ENCODE assay signal across 9 cellular contexts in genomic region chr18:55265916-55266488, GRCh38.
DNase-seq lines count a peak whose midpoint lies in the region; ATAC-seq, FAIRE-seq and TF ChIP-seq lines count a peak whose summit lies in the region.
"Had no signal": no experiment of that assay in that cellular context is flagged by ENCODE, and none has a peak within 500 bp of the region (broad histone marks: within the 10 kb centered on the region; RNA-seq: fewer than 3 reads in every experiment).

No MANE protein-coding gene starts in this region.

- ATAC-seq in HG03159 (IDR thresholded peaks at IDR 0.05; ENCODE audit: unreplicated experiment) = peak; percentile 42
- no peak for ATAC-seq in K562

- intact Hi-C loops in left ventricle myocardium inferior (cut with micrococcal nuclease) (loop anchor here (10.0 kb wide), 1 partner anchor 49 kb away; no protein-coding TSS in a partner anchor), K562 (cut with micrococcal nuclease) (no loop called here)

- TF ChIP-seq CTCF in left ventricle myocardium inferior (IDR thresholded peaks at IDR 0.05; ENCODE audit: borderline replicate concordance) (no peak), right atrium auricular region (IDR thresholded peaks at IDR 0.05) (no peak), K562 (IDR thresholded peaks at IDR 0.05 in 2 of 3, conservative IDR thresholded peaks at IDR 0.05 in 1 of 3; ENCODE audit: insufficient read depth in 2 of 3, low read depth in 1 of 3, low read length in 3 of 3) (no peak), osteoblast (IDR thresholded peaks at IDR 0.05; ENCODE audit: extremely low read depth, low read depth, low read length) (no peak)

- H3K9ac ChIP-seq in K562 (ENCODE audit: insufficient read depth in 1 of 2, low read depth in 2 of 2, low read length in 2 of 2) (no peak overlapping the region), subcutaneous abdominal adipose tissue (ENCODE audit: low read length in 5 of 5) (no peak overlapping the region)

- no peak for DNase-seq in left ventricle myocardium inferior
- no peak for DNase-seq in right atrium auricular region (ENCODE audit: low spot score)
- no peak for DNase-seq in K562 (ENCODE audit: extremely low read depth in 1 of 4, low spot score in 3 of 4)
- no peak for DNase-seq in stimulated activated CD4-positive, alpha-beta T cell treated with anti-CD3 and anti-CD28 coated beads, Interleukin-15, amount 100 ng/mL, for 24 hours
- no peak for DNase-seq in osteoblast (ENCODE audit: insufficient read length, low spot score, missing footprints)
- DNase-seq in HUDEP-2 (lab: John Stamatoyannopoulos, UW; ENCODE audit: unreplicated experiment in 76 of 76) = no peak

- no peak for FAIRE-seq in K562 (lab: Jason Lieb, UNC)
- FAIRE-seq: colon had no signal

- CTCF ChIA-PET in K562 (lab: Yijun Ruan, JAX; ENCODE audit: low intra/inter-chr PET ratio) = no interaction called here

- H2AFZ ChIP-seq in K562 (ENCODE audit: low read depth, low read length) (no peak overlapping the region), osteoblast (ENCODE audit: low read length) (no peak overlapping the region)

- POLR2A ChIA-PET in K562 (lab: Yijun Ruan, JAX) = no interaction called here

- 82% methylated on average over 5 of the region's 5 CpGs for WGBS in K562 (ENCODE audit: insufficient coverage, low coverage, missing lambda C conversion rate)

- H3K4me1 ChIP-seq in left ventricle myocardium inferior (peaks cover 74% of the 10 kb centered on the region), right atrium auricular region (peaks cover 0 to 41% of the 10 kb centered on the region in 2 donors), K562 (replicated peaks in 1 of 2; ENCODE audit: control insufficient read depth in 2 of 2, insufficient read depth in 2 of 2, low read length in 2 of 2) (0 out of 5 replicates have a peak, but pooled peaks cover 0 to 3% of the 10 kb centered on the region in 2 experiments), subcutaneous abdominal adipose tissue (ENCODE audit: control insufficient read depth in 5 of 5, insufficient read depth in 5 of 5, low read length in 5 of 5) (peaks cover 6 to 46% (median 18%) of the 10 kb centered on the region in 5 donors), osteoblast (ENCODE audit: insufficient read depth, low read length) (peaks cover 11% of the 10 kb centered on the region)

- H3K9me3 ChIP-seq in left ventricle myocardium inferior (replicated peaks) (no peaks in the 10 kb centered on the region), right atrium auricular region (no peaks in the 10 kb centered on the region), K562 (replicated peaks; ENCODE audit: control insufficient read depth, insufficient read depth, low read depth, low read length) (no peaks in the 10 kb centered on the region), subcutaneous abdominal adipose tissue (ENCODE audit: control insufficient read depth in 5 of 5, low read length in 5 of 5) (no peaks in the 10 kb centered on the region), osteoblast (ENCODE audit: low read depth, low read length) (no peaks in the 10 kb centered on the region)

- no peaks in the 10 kb centered on the region for H3K9me1 ChIP-seq in K562 (ENCODE audit: control insufficient read depth, insufficient read depth, low read length)

- no peak for TF ChIP-seq RAD21 in K562 (CRISPR knock-in tag; conservative IDR thresholded peaks at IDR 0.05 in 1 of 2, IDR thresholded peaks at IDR 0.05 in 1 of 2)

- H3K4me2 ChIP-seq in K562 (ENCODE audit: insufficient read depth, low read length) = no peak overlapping the region
- H3K4me2 ChIP-seq in osteoblast (ENCODE audit: insufficient read depth, low read length) = no peak overlapping the region

- H4K20me1 ChIP-seq in K562 (replicated peaks; ENCODE audit: control insufficient read depth, insufficient read depth, low read length) (no peaks in the 10 kb centered on the region), osteoblast (ENCODE audit: insufficient read depth, low read length) (no peaks in the 10 kb centered on the region)

- H3K36me3 ChIP-seq in left ventricle myocardium inferior (peaks cover 49% of the 10 kb centered on the region), right atrium auricular region (peaks cover 17% of the 10 kb centered on the region), K562 (ENCODE audit: control insufficient read depth, insufficient read depth, low read length) (peaks cover 7% of the 10 kb centered on the region; the same call in 2 of the 3 replicates), subcutaneous abdominal adipose tissue (ENCODE audit: control insufficient read depth in 5 of 5, insufficient read depth in 5 of 5, low read length in 5 of 5) (peaks cover 34 to 64% (median 43%) of the 10 kb centered on the region in 5 donors), osteoblast (ENCODE audit: insufficient read depth, low read length) (peaks cover 37% of the 10 kb centered on the region)

- H3K4me3 ChIP-seq in left ventricle myocardium inferior (no peak overlapping the region), right atrium auricular region (no peak overlapping the region), K562 (no peak overlapping the region), subcutaneous abdominal adipose tissue (ENCODE audit: low read depth in 1 of 5, low read length in 5 of 5) (no peak overlapping the region), osteoblast (ENCODE audit: insufficient read depth, low read length) (no peak overlapping the region)

- in situ Hi-C loops in K562 (cut with MboI) = no loop called here

- no TSS peak for BruUV-seq in K562 (replicated peaks; lab: Mats Ljungman, UMichigan)

- no peaks in the 10 kb centered on the region for H3K79me2 ChIP-seq in K562 (ENCODE audit: control insufficient read depth, insufficient read depth, low read length)
- H3K79me2 ChIP-seq in osteoblast (ENCODE audit: insufficient read depth, low read length) = no peaks in the 10 kb centered on the region

- H3K27ac ChIP-seq in left ventricle myocardium inferior (replicated peaks) (peak overlapping the region; percentile 72), right atrium auricular region (no peak overlapping the region), K562 (ENCODE audit: extremely low read depth, low read depth, low read length) (no peak overlapping the region), subcutaneous abdominal adipose tissue (ENCODE audit: low read depth, low read length) (peak overlapping the region; percentile 2), osteoblast (ENCODE audit: low read depth, low read length) (no peak overlapping the region)

- no peak for TF ChIP-seq POLR2A in K562 (conservative IDR thresholded peaks at IDR 0.05)

- TF ChIP-seq EP300 in K562 (IDR thresholded peaks at IDR 0.05; ENCODE audit: low read length) = no peak

- H3K27me3 ChIP-seq in left ventricle myocardium inferior (ENCODE audit: low read depth) (no peaks in the 10 kb centered on the region), right atrium auricular region (no peaks in the 10 kb centered on the region), K562 (ENCODE audit: control insufficient read depth in 2 of 2, insufficient read depth in 2 of 2, low read length in 2 of 2) (no peaks in the 10 kb centered on the region), subcutaneous abdominal adipose tissue (ENCODE audit: control insufficient read depth in 5 of 5, insufficient read depth in 4 of 5, low read length in 5 of 5) (no peaks in the 10 kb centered on the region), osteoblast (ENCODE audit: insufficient read depth, low read length) (no peaks in the 10 kb centered on the region)

TF ChIP-seq in K562, 482 proteins besides CTCF, POLR2A, EP300 and RAD21:
- TF ChIP-seq PRDM10 (IDR thresholded peaks at IDR 0.05; ENCODE audit: partially characterized antibody) (peak; percentile 79), ZC3H4 (CRISPR knock-in tag; IDR thresholded peaks at IDR 0.05; ENCODE audit: borderline replicate concordance) (no peak), ZNF277 (CRISPR knock-in tag; IDR thresholded peaks at IDR 0.05; ENCODE audit: borderline replicate concordance) (no peak)

Comparison
In these comparisons a context has a peak if more than half of its experiments do, and no peak if none do; other contexts are left out.
1. H3K27ac ChIP-seq: peak in left ventricle myocardium inferior (single experiment) and subcutaneous abdominal adipose tissue (single experiment); none in right atrium auricular region (0 of 2), K562 (single experiment) and osteoblast (single experiment).